Comparison of ENCODE assay signal across 1 cellular context in the genomic region with DNA sequence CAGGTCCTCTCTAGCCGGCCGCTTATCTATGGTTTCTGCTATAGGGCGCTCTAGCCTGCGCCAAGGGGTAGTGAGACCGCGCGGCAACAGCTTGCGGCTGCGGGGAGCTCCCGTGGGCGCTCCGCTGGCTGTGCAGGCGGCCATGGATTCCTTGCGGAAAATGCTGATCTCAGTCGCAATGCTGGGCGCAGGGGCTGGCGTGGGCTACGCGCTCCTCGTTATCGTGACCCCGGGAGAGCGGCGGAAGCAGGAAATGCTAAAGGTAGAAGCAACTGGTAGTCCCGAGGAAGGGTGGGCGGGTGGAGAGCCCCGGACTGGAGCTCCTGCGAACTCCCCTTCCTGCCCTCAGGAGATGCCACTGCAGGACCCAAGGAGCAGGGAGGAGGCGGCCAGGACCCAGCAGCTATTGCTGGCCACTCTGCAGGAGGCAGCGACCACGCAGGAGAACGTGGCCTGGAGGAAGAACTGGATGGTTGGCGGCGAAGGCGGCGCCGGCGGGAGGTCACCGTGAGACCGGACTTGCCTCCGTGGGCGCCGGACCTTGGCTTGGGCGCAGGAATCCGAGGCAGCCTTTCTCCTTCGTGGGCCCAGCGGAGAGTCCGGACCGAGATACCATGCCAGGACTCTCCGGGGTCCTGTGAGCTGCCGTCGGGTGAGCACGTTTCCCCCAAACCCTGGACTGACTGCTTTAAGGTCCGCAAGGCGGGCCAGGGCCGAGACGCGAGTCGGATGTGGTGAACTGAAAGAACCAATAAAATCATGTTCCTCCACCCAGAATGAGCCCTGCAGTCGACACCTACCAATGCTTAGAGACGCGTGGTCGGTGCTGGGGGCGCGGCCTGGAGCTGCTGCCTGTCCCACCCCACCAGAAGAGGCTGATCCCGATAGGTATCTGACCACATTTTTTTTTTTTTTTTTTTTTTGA.
TF ChIP-seq lines count a peak whose summit lies in the region.

Gene LBHD1, minus strand, starts transcription at position 664 of the 925 bp plus-strand sequence. CDS start 2,236 bp downstream, outside the sequence.
A gene with protein sequence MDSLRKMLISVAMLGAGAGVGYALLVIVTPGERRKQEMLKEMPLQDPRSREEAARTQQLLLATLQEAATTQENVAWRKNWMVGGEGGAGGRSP (plus strand): TSS at position 70 of the 925 bp plus-strand sequence. CDS start 73 bp downstream, at position 143.

TF ChIP-seq in GM12878, 131 proteins besides CTCF, POLR2A, EP300 and RAD21 (continues in another document):
- TF ChIP-seq BMI1 (IDR thresholded peaks at IDR 0.05; ENCODE audit: borderline replicate concordance) (no peak), ZNF687 (IDR thresholded peaks at IDR 0.05) (no peak), SIN3A (IDR thresholded peaks at IDR 0.05; ENCODE audit: low read depth, low read length) (no peak), PML (IDR thresholded peaks at IDR 0.05; ENCODE audit: low read length) (peak; percentile 90), YBX1 (IDR thresholded peaks at IDR 0.05) (no peak), TCF7 (IDR thresholded peaks at IDR 0.05; ENCODE audit: borderline replicate concordance) (peak; percentile 54; the same call in 1 of the 2 replicates), RELA (IDR thresholded peaks at IDR 0.05; ENCODE audit: borderline replicate concordance, partially characterized antibody) (peak; percentile 58), BRCA1 (IDR thresholded peaks at IDR 0.05; ENCODE audit: low read depth, low read length) (no peak), CREM (IDR thresholded peaks at IDR 0.05; ENCODE audit: low read depth) (peak; percentile 40), BACH1 (IDR thresholded peaks at IDR 0.05; ENCODE audit: borderline replicate concordance) (peak; percentile 76), NFXL1 (IDR thresholded peaks at IDR 0.05; ENCODE audit: borderline replicate concordance) (no peak), GABPA (IDR thresholded peaks at IDR 0.05; ENCODE audit: low read depth) (peak; percentile 64), ASH2L (IDR thresholded peaks at IDR 0.05; ENCODE audit: borderline replicate concordance, low read depth) (0 out of 2 replicates have a peak, but pooled peaks have one; percentile 76), HSF1 (IDR thresholded peaks at IDR 0.05; ENCODE audit: low read depth, low read length) (no peak), CBX5 (IDR thresholded peaks at IDR 0.05; ENCODE audit: low read depth) (no peak), CHD2 (IDR thresholded peaks at IDR 0.05; ENCODE audit: borderline replicate concordance, low read depth, low read length) (no peak), BCL11A (IDR thresholded peaks at IDR 0.05; ENCODE audit: low read depth, low read length) (0 out of 2 replicates have a peak, but pooled peaks have one; percentile 1), IKZF1 (conservative IDR thresholded peaks at IDR 0.05) (peak; percentile 95), ZNF207 (IDR thresholded peaks at IDR 0.05; ENCODE audit: borderline replicate concordance) (peak; percentile 3; the same call in 1 of the 2 replicates), SRF (IDR thresholded peaks at IDR 0.05; ENCODE audit: low read depth in 2 of 2, low read length in 2 of 2) (no peak), IKZF2 (IDR thresholded peaks at IDR 0.05) (peak; percentile 68 to 83; a peak in 3 of 4 replicates), ESRRA (IDR thresholded peaks at IDR 0.05; ENCODE audit: low read length) (no peak), SMAD1 (IDR thresholded peaks at IDR 0.05; ENCODE audit: low read depth, partially characterized antibody) (no peak), EGR1 (IDR thresholded peaks at IDR 0.05; ENCODE audit: borderline replicate concordance in 1 of 2, low read depth in 2 of 2, low read length in 2 of 2) (peak in 1 of 2 experiments; percentile 48; a peak in 1 of 3 replicates), LARP7 (IDR thresholded peaks at IDR 0.05) (peak; percentile 60; the same call in 1 of the 2 replicates), RFX5 (IDR thresholded peaks at IDR 0.05; ENCODE audit: low read depth, low read length) (peak; percentile 49; the same call in 1 of the 2 replicates), EZH2 (IDR thresholded peaks at IDR 0.05; ENCODE audit: borderline replicate concordance, control insufficient read depth, low read depth, low read length) (no peak), FOS (IDR thresholded peaks at IDR 0.05; ENCODE audit: borderline replicate concordance, extremely low read depth, insufficient read length) (no peak), ZNF622 (IDR thresholded peaks at IDR 0.05) (no peak), SPI1 (IDR thresholded peaks at IDR 0.05; ENCODE audit: borderline replicate concordance, insufficient read depth, low read depth, low read length) (no peak), NR2C1 (IDR thresholded peaks at IDR 0.05) (peak; percentile 88), MLLT1 (IDR thresholded peaks at IDR 0.05) (no peak; the same call in 1 of the 2 replicates), USF2 (IDR thresholded peaks at IDR 0.05; ENCODE audit: borderline replicate concordance, low read depth, low read length) (no peak), JUNB (IDR thresholded peaks at IDR 0.05) (no peak), ZSCAN29 (IDR thresholded peaks at IDR 0.05) (no peak), BCL3 (IDR thresholded peaks at IDR 0.05; ENCODE audit: borderline replicate concordance, insufficient read depth, low read depth, low read length, poor library complexity, severe bottlenecking) (no peak), DPF2 (IDR thresholded peaks at IDR 0.05) (peak; percentile 67), NBN (IDR thresholded peaks at IDR 0.05) (peak; percentile 73; the same call in 1 of the 2 replicates), NFYA (IDR thresholded peaks at IDR 0.05; ENCODE audit: borderline replicate concordance, low read depth, low read length) (no peak)
- TF ChIP-seq, protein P1, sequence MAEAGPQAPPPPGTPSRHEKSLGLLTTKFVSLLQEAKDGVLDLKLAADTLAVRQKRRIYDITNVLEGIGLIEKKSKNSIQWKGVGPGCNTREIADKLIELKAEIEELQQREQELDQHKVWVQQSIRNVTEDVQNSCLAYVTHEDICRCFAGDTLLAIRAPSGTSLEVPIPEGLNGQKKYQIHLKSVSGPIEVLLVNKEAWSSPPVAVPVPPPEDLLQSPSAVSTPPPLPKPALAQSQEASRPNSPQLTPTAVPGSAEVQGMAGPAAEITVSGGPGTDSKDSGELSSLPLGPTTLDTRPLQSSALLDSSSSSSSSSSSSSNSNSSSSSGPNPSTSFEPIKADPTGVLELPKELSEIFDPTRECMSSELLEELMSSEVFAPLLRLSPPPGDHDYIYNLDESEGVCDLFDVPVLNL (IDR thresholded peaks at IDR 0.05; ENCODE audit: low read depth, low read length) = no peak
- TF ChIP-seq, protein P2, sequence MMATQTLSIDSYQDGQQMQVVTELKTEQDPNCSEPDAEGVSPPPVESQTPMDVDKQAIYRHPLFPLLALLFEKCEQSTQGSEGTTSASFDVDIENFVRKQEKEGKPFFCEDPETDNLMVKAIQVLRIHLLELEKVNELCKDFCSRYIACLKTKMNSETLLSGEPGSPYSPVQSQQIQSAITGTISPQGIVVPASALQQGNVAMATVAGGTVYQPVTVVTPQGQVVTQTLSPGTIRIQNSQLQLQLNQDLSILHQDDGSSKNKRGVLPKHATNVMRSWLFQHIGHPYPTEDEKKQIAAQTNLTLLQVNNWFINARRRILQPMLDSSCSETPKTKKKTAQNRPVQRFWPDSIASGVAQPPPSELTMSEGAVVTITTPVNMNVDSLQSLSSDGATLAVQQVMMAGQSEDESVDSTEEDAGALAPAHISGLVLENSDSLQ (IDR thresholded peaks at IDR 0.05) = peak; percentile 36; the same call in 1 of the 2 replicates
- TF ChIP-seq, protein P3, sequence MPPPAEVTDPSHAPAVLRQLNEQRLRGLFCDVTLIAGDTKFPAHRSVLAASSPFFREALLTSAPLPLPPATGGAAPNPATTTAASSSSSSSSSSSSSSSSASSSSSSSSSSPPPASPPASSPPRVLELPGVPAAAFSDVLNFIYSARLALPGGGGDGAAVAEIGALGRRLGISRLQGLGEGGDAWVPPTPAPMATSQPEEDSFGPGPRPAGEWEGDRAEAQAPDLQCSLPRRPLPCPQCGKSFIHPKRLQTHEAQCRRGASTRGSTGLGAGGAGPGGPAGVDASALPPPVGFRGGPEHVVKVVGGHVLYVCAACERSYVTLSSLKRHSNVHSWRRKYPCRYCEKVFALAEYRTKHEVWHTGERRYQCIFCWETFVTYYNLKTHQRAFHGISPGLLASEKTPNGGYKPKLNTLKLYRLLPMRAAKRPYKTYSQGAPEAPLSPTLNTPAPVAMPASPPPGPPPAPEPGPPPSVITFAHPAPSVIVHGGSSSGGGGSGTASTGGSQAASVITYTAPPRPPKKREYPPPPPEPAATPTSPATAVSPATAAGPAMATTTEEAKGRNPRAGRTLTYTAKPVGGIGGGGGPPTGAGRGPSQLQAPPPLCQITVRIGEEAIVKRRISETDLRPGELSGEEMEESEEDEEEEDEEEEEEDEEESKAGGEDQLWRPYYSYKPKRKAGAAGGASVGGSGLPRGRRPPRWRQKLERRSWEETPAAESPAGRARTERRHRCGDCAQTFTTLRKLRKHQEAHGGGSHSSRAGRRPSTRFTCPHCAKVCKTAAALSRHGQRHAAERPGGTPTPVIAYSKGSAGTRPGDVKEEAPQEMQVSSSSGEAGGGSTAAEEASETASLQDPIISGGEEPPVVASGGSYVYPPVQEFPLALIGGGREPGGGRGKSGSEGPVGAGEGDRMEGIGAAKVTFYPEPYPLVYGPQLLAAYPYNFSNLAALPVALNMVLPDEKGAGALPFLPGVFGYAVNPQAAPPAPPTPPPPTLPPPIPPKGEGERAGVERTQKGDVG (CRISPR knock-in tag; IDR thresholded peaks at IDR 0.05) = no peak
- TF ChIP-seq, protein P4, sequence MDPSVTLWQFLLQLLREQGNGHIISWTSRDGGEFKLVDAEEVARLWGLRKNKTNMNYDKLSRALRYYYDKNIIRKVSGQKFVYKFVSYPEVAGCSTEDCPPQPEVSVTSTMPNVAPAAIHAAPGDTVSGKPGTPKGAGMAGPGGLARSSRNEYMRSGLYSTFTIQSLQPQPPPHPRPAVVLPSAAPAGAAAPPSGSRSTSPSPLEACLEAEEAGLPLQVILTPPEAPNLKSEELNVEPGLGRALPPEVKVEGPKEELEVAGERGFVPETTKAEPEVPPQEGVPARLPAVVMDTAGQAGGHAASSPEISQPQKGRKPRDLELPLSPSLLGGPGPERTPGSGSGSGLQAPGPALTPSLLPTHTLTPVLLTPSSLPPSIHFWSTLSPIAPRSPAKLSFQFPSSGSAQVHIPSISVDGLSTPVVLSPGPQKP (IDR thresholded peaks at IDR 0.05; ENCODE audit: low read depth, low read length) = no peak
